8 cellular contexts compared by ENCODE assay signal in genomic region chr19:48645652-48646191, GRCh38. TPM values are rescaled to one million over a fixed set of nuclear protein-coding genes. Genes with fewer than 3 reads are reported as not detected.
DNase-seq lines count a peak whose midpoint lies in the region; ATAC-seq and TF ChIP-seq lines count a peak whose summit lies in the region.

TSS of gene CA11 (minus strand) at chr19:48646187. CDS start at chr19:48645632, 555 bp downstream.

- no peaks in the 10 kb centered on the region for H3K9me3 ChIP-seq in HAP-1

- H3K4me1 ChIP-seq in HAP-1, result peaks cover 15% of the 10 kb centered on the region

- H3K27ac Mint-ChIP-seq in activated T-cell treated with anti-CD3 and anti-CD28 coated beads, Interleukin-2, amount 50 U/mL, for 72 hours, result peak within 1 kb of the TSS; percentile 68

- H3K4me3 Mint-ChIP-seq in activated T-cell treated with anti-CD3 and anti-CD28 coated beads, Interleukin-2, amount 50 U/mL, for 72 hours, result peak within 1 kb of the TSS; percentile 94 to 98

- ATAC-seq in activated T-cell treated with anti-CD3 and anti-CD28 coated beads, Interleukin-2, amount 50 U/mL, for 72 hours (replicated peaks in 1 of 2), result no peak
- ATAC-seq in left ventricle myocardium superior, result peak; percentile 34

- no peaks in the 10 kb centered on the region for H3K36me3 ChIP-seq in HAP-1 (replicated peaks)

- in situ Hi-C loops in HAP-1 (cut with MboI; ENCODE audit: low sequenced_read_pairs), result loop anchor here (5.0 to 10.0 kb wide), 2 partner anchors 192 to 319 kb away; partner anchors contain the start of genes FTL and HSD17B14

- H3K4me3 ChIP-seq in AG04449 (ENCODE audit: low read depth, low read length), result peak within 1 kb of the TSS; percentile 57
- H3K4me3 ChIP-seq in HAP-1, result peak within 1 kb of the TSS; percentile 40

- no peak for DNase-seq in AG04449 (ENCODE audit: low read depth, low spot score)
- DNase-seq in HAP-1 (ENCODE audit: low spot score in 2 of 2), result peak in 1 of 2 experiments; percentile 57
- no peak for DNase-seq in activated T-cell treated with anti-CD3 and anti-CD28 coated beads, Interleukin-2, amount 50 U/mL, for 72 hours
- DNase-seq in left ventricle myocardium superior, result no peak
- peak; percentile 73 for DNase-seq in retina
- no peak for DNase-seq in NCI-H146 (lab: John Stamatoyannopoulos, UW)
- no peak for DNase-seq in inferior parietal cortex (ENCODE audit: extremely low spot score)
- DNase-seq in activated CD4-positive, alpha-beta T cell treated with anti-CD3 and anti-CD28 coated beads, Interleukin-2, amount 50 U/mL, for 48 hours, result no peak

- CTCF ChIA-PET in AG04449 (lab: Yijun Ruan, JAX), result interaction anchor here (0.7 to 3.1 kb wide), 19 partner anchors 8 to 326 kb away, joined by 3 to 40 read pairs (median 5); partner anchors contain the start of genes DBP, HSD17B14 and NTN5

- H3K27me3 ChIP-seq in HAP-1 (ENCODE audit: low read depth), result no peaks in the 10 kb centered on the region

- intact Hi-C loops in left ventricle myocardium superior (cut with micrococcal nuclease), result no loop called here

- TF ChIP-seq CTCF in AG04449 (IDR thresholded peaks at IDR 0.05; ENCODE audit: insufficient read depth, low read length, missing control alignments), result no peak

- H3K27me3 Mint-ChIP-seq in activated T-cell treated with anti-CD3 and anti-CD28 coated beads, Interleukin-2, amount 50 U/mL, for 72 hours (ENCODE audit: low read depth), result no peaks in the 10 kb centered on the region

- POLR2A ChIA-PET in AG04449 (lab: Yijun Ruan, JAX), result interaction anchor here (0.6 kb wide), 1 partner anchor 120 kb away, joined by 3 read pairs; no protein-coding TSS in a partner anchor

- peaks cover 40% of the 10 kb centered on the region for H3K4me1 Mint-ChIP-seq in activated T-cell treated with anti-CD3 and anti-CD28 coated beads, Interleukin-2, amount 50 U/mL, for 72 hours (ENCODE audit: low read depth)

- no peaks in the 10 kb centered on the region for H3K36me3 Mint-ChIP-seq in activated T-cell treated with anti-CD3 and anti-CD28 coated beads, Interleukin-2, amount 50 U/mL, for 72 hours (ENCODE audit: insufficient read depth in 2 of 2)

- no peaks in the 10 kb centered on the region for H3K9me3 Mint-ChIP-seq in activated T-cell treated with anti-CD3 and anti-CD28 coated beads, Interleukin-2, amount 50 U/mL, for 72 hours

RNA-seq across cellular contexts. Expression of gene CA11, which starts in this region (rescaled TPM):
- 10 to 100 TPM; 10.5 to 11.9 TPM for total RNA-seq in activated T-cell treated with anti-CD3 and anti-CD28 coated beads, Interleukin-2, amount 50 U/mL, for 72 hours
- total RNA-seq in left ventricle myocardium superior, result 6.3 TPM
